9 cellular contexts compared by ENCODE assay signal in the genomic region with DNA sequence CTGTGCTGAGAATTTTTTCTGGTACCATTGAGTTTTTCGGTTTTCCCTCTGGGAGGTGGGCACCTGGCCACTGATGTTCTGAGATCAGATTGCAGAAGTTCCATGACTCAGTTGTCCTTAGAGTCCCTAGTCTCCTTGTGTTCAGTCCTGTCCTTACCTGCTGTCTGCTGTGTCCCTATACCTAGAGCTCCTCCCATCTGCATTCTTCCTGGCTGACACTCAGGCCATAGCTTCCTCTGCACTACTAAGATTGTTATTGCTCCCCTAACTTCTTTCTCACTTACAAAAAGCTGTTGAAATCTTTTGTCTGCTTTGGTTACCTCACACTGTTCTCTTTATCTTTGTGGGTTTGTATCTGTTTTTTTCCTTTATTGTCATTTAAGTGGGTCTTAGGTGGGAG. TPM values are rescaled to one million over a fixed set of nuclear protein-coding genes. Genes with fewer than 3 reads are reported as not detected.
A peak's percentile ranks its signal among the peaks of the same experiment; 100 is the strongest.
DNase-seq lines count a peak whose midpoint lies in the region; ATAC-seq and TF ChIP-seq lines count a peak whose summit lies in the region.
"Had no signal": no experiment of that assay in that cellular context is flagged by ENCODE, and none has a peak within 500 bp of the region (broad histone marks: within the 10 kb centered on the region; RNA-seq: fewer than 3 reads in every experiment).

No MANE protein-coding gene starts in this region.

- no peak for TF ChIP-seq CTCF in HCT116 (IDR thresholded peaks at IDR 0.05 in 2 of 3, conservative IDR thresholded peaks at IDR 0.05 in 1 of 3; ENCODE audit: borderline replicate concordance in 1 of 3, insufficient read depth in 1 of 3, low read depth in 2 of 3, low read length in 2 of 3)
- no peak for TF ChIP-seq CTCF in RWPE1 (conservative IDR thresholded peaks at IDR 0.05; ENCODE audit: low read depth)
- TF ChIP-seq CTCF in foreskin keratinocyte (conservative IDR thresholded peaks at IDR 0.05), result no peak
- no peak for TF ChIP-seq CTCF in smooth muscle cell (IDR thresholded peaks at IDR 0.05; ENCODE audit: borderline replicate concordance, insufficient read depth, poor library complexity, severe bottlenecking)

- no peak for DNase-seq in HCT116 (ENCODE audit: low read depth, low spot score)
- DNase-seq in RWPE1 (ENCODE audit: low spot score), result no peak
- peak in 1 of 2 donors; percentile 42 for DNase-seq in foreskin keratinocyte
- no peak for DNase-seq in smooth muscle cell (lab: John Stamatoyannopoulos, UW; ENCODE audit: unreplicated experiment)
- DNase-seq in NCI-H510A (lab: John Stamatoyannopoulos, UW), result no peak
- no peak for DNase-seq in GM19240 (ENCODE audit: insufficient read length, low spot score)
- DNase-seq in occipital lobe (lab: John Stamatoyannopoulos, UW), result no peak
- DNase-seq: kidney glomerular epithelial cell, NCI-H446 had no signal

- TF ChIP-seq RAD21 in HCT116 (IDR thresholded peaks at IDR 0.05; ENCODE audit: low read depth), result no peak

- peaks cover 100% of the 10 kb centered on the region for H3K79me2 ChIP-seq in HCT116 (ENCODE audit: insufficient read depth, low read length)
- peaks cover 95% of the 10 kb centered on the region for H3K79me2 ChIP-seq in smooth muscle cell (ENCODE audit: low read depth)

- CTCF ChIA-PET in HCT116 (lab: Charles Lee), result interaction anchor here (1.4 kb wide), 1 partner anchor 50 kb away, joined by 3 read pairs; no protein-coding TSS in a partner anchor
- CTCF ChIA-PET in RWPE1 (lab: Yijun Ruan, JAX), result interaction anchor here (0.5 kb wide), 1 partner anchor 10 kb away, joined by 3 read pairs; no protein-coding TSS in a partner anchor

- H3K4me3 ChIP-seq in HCT116 (replicated peaks in 1 of 2; ENCODE audit: low read depth in 1 of 2, low read length in 2 of 2) (no peak overlapping the region), smooth muscle cell (no peak overlapping the region)

- no peak for TF ChIP-seq POLR2A in HCT116 (IDR thresholded peaks at IDR 0.05; ENCODE audit: borderline replicate concordance, extremely low read depth, insufficient read depth, insufficient read length)

- H3K9ac ChIP-seq in HCT116 (ENCODE audit: low read length) (no peak overlapping the region), smooth muscle cell (ENCODE audit: low read depth) (no peak overlapping the region)

- peaks cover 3% of the 10 kb centered on the region; the same call in 1 of the 2 replicates for H3K9me2 ChIP-seq in HCT116 (ENCODE audit: insufficient read depth)

- H3K4me2 ChIP-seq in HCT116 (ENCODE audit: low read length), result peak overlapping the region; percentile 45; the same call in 1 of the 2 replicates
- no peak overlapping the region for H3K4me2 ChIP-seq in smooth muscle cell

- H3K27me3 ChIP-seq in HCT116 (ENCODE audit: insufficient read depth, low read length) (no peaks in the 10 kb centered on the region), foreskin keratinocyte (no peaks in the 10 kb centered on the region), smooth muscle cell (ENCODE audit: low read depth) (no peaks in the 10 kb centered on the region)

- POLR2A ChIA-PET in HCT116 (lab: Charles Lee) (interaction anchor here (1.2 to 2.7 kb wide), 2 partner anchors 13 to 28 kb away, joined by 3 to 14 read pairs; a partner anchor contains a TSS), RWPE1 (lab: Yijun Ruan, JAX; ENCODE audit: low non-redundant PET) (no interaction called here)

- H3K36me3 ChIP-seq in HCT116 (ENCODE audit: control insufficient read depth in 1 of 2, insufficient read depth in 2 of 2, low read length in 2 of 2) (no peaks in the 10 kb centered on the region), smooth muscle cell (ENCODE audit: low read depth) (no peaks in the 10 kb centered on the region)

- 55% methylated on average over 1 of the region's 1 CpG for WGBS in smooth muscle cell (ENCODE audit: low lambda C conversion rate)

- H2AFZ ChIP-seq in HCT116 (ENCODE audit: low read depth, low read length, poor library complexity, severe bottlenecking), result no peak overlapping the region
- no peak overlapping the region for H2AFZ ChIP-seq in smooth muscle cell (ENCODE audit: low read depth)

- peaks cover 23 to 44% of the 10 kb centered on the region in 2 experiments for H3K4me1 ChIP-seq in HCT116 (ENCODE audit: control insufficient read depth in 1 of 2, insufficient read depth in 2 of 2, low read length in 2 of 2)
- peaks cover 58% of the 10 kb centered on the region for H3K4me1 ChIP-seq in foreskin keratinocyte
- H3K4me1 ChIP-seq in smooth muscle cell (ENCODE audit: low read depth), result peaks cover 35% of the 10 kb centered on the region

- H3F3A ChIP-seq in smooth muscle cell (ENCODE audit: low read depth), result no peaks in the 10 kb centered on the region

- BruUV-seq in HCT116 (replicated peaks; lab: Mats Ljungman, UMichigan), result no TSS peak

- ATAC-seq in HCT116 (peak; percentile 87), foreskin keratinocyte (peak; percentile 53)

- H3K27ac ChIP-seq in HCT116 (ENCODE audit: low read depth, low read length) (no peak overlapping the region), RWPE1 (peak overlapping the region; percentile 47; the same call in 1 of the 2 replicates), foreskin keratinocyte (peak overlapping the region; percentile 13), smooth muscle cell (ENCODE audit: low read depth) (peak overlapping the region; percentile 24)

- RAD21 ChIA-PET in HCT116 (lab: Charles Lee; ENCODE audit: low non-redundant PET in 1 of 2, low total read pairs in 2 of 2, uncharacterized antibody in 2 of 2, unreplicated experiment in 2 of 2), result interaction anchor here in 1 of 2 experiments (0.5 kb wide), 1 partner anchor 85 kb away, joined by 4 read pairs; no protein-coding TSS in a partner anchor

- H4K20me1 ChIP-seq in HCT116 (ENCODE audit: insufficient read depth) (peaks cover 67% of the 10 kb centered on the region), smooth muscle cell (ENCODE audit: low read depth) (peaks cover 100% of the 10 kb centered on the region)

- H3K9me3 ChIP-seq in HCT116 (ENCODE audit: control insufficient read depth in 1 of 2, insufficient read depth in 1 of 2, low read depth in 1 of 2, low read length in 2 of 2) (no peaks in the 10 kb centered on the region), smooth muscle cell (replicated peaks; ENCODE audit: low read depth) (no peaks in the 10 kb centered on the region)

- intact Hi-C loops in HCT116 (cut with micrococcal nuclease), result no loop called here

TF ChIP-seq in HCT116, 20 proteins besides CTCF, POLR2A, EP300 and RAD21:
- TF ChIP-seq SIN3A (IDR thresholded peaks at IDR 0.05; ENCODE audit: low read depth), result no peak
- TF ChIP-seq, protein P1, sequence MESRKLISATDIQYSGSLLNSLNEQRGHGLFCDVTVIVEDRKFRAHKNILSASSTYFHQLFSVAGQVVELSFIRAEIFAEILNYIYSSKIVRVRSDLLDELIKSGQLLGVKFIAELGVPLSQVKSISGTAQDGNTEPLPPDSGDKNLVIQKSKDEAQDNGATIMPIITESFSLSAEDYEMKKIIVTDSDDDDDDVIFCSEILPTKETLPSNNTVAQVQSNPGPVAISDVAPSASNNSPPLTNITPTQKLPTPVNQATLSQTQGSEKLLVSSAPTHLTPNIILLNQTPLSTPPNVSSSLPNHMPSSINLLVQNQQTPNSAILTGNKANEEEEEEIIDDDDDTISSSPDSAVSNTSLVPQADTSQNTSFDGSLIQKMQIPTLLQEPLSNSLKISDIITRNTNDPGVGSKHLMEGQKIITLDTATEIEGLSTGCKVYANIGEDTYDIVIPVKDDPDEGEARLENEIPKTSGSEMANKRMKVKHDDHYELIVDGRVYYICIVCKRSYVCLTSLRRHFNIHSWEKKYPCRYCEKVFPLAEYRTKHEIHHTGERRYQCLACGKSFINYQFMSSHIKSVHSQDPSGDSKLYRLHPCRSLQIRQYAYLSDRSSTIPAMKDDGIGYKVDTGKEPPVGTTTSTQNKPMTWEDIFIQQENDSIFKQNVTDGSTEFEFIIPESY (IDR thresholded peaks at IDR 0.05; ENCODE audit: extremely low read depth, insufficient replicate concordance, low read length), result no peak
- TF ChIP-seq ELF1 (IDR thresholded peaks at IDR 0.05; ENCODE audit: borderline replicate concordance, low read depth), result no peak
- TF ChIP-seq, protein P2, sequence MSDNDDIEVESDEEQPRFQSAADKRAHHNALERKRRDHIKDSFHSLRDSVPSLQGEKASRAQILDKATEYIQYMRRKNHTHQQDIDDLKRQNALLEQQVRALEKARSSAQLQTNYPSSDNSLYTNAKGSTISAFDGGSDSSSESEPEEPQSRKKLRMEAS (IDR thresholded peaks at IDR 0.05), result no peak
- no peak for TF ChIP-seq EZH2 (IDR thresholded peaks at IDR 0.05)
- no peak for TF ChIP-seq EGR1 (IDR thresholded peaks at IDR 0.05; ENCODE audit: low read depth)
- TF ChIP-seq JUND (IDR thresholded peaks at IDR 0.05), result no peak
- TF ChIP-seq TCF7L2 (IDR thresholded peaks at IDR 0.05; ENCODE audit: borderline replicate concordance, extremely low read depth, insufficient read depth, insufficient read length), result no peak
- TF ChIP-seq CEBPB (IDR thresholded peaks at IDR 0.05; ENCODE audit: low read depth), result no peak
- TF ChIP-seq EZH2phosphoT487 (IDR thresholded peaks at IDR 0.05; ENCODE audit: borderline replicate concordance), result no peak
- TF ChIP-seq, protein P3, sequence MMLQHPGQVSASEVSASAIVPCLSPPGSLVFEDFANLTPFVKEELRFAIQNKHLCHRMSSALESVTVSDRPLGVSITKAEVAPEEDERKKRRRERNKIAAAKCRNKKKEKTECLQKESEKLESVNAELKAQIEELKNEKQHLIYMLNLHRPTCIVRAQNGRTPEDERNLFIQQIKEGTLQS (IDR thresholded peaks at IDR 0.05), result no peak
- no peak for TF ChIP-seq YY1 (IDR thresholded peaks at IDR 0.05; ENCODE audit: extremely low read depth, insufficient replicate concordance, low read depth, low read length)
- TF ChIP-seq ZFX (IDR thresholded peaks at IDR 0.05), result no peak
- TF ChIP-seq ZNF274 (IDR thresholded peaks at IDR 0.05; ENCODE audit: low read depth, low read length), result no peak
- no peak for TF ChIP-seq CBX3 (IDR thresholded peaks at IDR 0.05; ENCODE audit: low read depth)

RNA-seq across cellular contexts. Expression of a gene that starts 13.2 kb away (rescaled TPM):
- total RNA-seq in HCT116 (2021; ENCODE audit: unreplicated experiment) (61.6 TPM), foreskin keratinocyte (26.3 and 26.7 TPM in 2 replicates), smooth muscle cell (25.5 and 26.2 TPM in 2 replicates), occipital lobe (86.4 TPM)
- 36.3 and 40.8 TPM in 2 replicates for polyA plus RNA-seq in HCT116 (2012)
- polyA plus RNA-seq in foreskin keratinocyte (14.0 and 16.0 TPM in 2 replicates), smooth muscle cell (17.1 and 18.8 TPM in 2 replicates)
